ENCODE assay signal across 27 cellular contexts in the genomic region with DNA sequence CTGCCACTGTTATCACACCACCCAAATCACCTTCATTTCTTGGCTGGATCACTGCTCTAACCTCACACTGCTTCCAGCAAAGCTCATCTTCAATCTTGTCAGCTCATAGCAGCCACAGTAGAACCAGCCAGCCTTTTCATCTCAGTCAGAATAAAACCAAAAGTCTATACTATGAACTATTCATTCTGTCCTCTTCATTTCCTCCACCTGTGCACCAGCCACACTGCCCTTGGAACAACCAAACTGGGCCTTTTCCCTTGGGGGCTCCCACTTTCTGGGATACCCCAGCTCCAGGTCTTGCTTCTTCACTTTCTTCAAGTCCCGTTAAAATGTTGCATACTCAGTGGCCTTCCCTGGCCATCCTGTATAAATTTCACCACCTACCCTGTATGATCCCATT.
DNase-seq lines count a peak whose midpoint lies in the region; ATAC-seq, FAIRE-seq and TF ChIP-seq lines count a peak whose summit lies in the region.
"Had no signal": no experiment of that assay in that cellular context is flagged by ENCODE, and none has a peak within 500 bp of the region (broad histone marks: within the 10 kb centered on the region; RNA-seq: fewer than 3 reads in every experiment).

No MANE protein-coding gene starts in this region.

- DNase-seq in GM12892 (ENCODE audit: insufficient read length) (no peak), astrocyte (ENCODE audit: low read depth) (no peak), HK-2 (ENCODE audit: unreplicated experiment) (no peak), AG08395 (ENCODE audit: low spot score) (no peak), right cardiac atrium (no peak)
- DNase-seq: activated CD4-positive, alpha-beta T cell treated with anti-CD3 and anti-CD28 coated beads, Interleukin-2, amount 10 ng/mL, durations not matched to agents 24 days and 14 days; activated naive CD4-positive, alpha-beta T cell treated with anti-CD3 and anti-CD28 coated beads, Interleukin-2, amount 10 ng/mL, durations not matched to agents 7 days and 5 days; activated T-cell treated with anti-CD3 and anti-CD28 coated beads, Interleukin-2, amount 50 U/mL, for 72 hours; amniotic stem cell; colonic mucosa; COR-L47; effector memory CD4-positive, alpha-beta T cell; foreskin fibroblast; GDM1; heart right ventricle; naive B cell; NCI-H1092; NCI-H1930; stimulated activated naive B cell treated with anti-CD40 and anti-IgM and Interleukin-4, amounts not matched to agents 10 μg/mL and 1 μg/mL and 100 μg/mL, for 72 hours; T-helper 17 cell had no signal

- TF ChIP-seq CTCF in astrocyte (IDR thresholded peaks at IDR 0.05; ENCODE audit: insufficient read depth, low read depth, low read length), result no peak

- H3K4me2 ChIP-seq in astrocyte (ENCODE audit: low read length), result no peak overlapping the region

- peaks cover 20% of the 10 kb centered on the region for H3K4me1 ChIP-seq in astrocyte (ENCODE audit: insufficient read depth, low read length)
- no peaks in the 10 kb centered on the region for H3K4me1 ChIP-seq in right cardiac atrium (ENCODE audit: control insufficient read depth, insufficient read depth, low read length)
- H3K4me1 ChIP-seq: colonic mucosa, HAP-1 had no signal

- H3K9me3 Mint-ChIP-seq in astrocyte (ENCODE audit: unreplicated experiment), result peaks cover 5% of the 10 kb centered on the region
- H3K9me3 Mint-ChIP-seq: activated CD4-positive, alpha-beta T cell treated with anti-CD3 and anti-CD28 coated beads, Interleukin-2, amount 10 ng/mL, durations not matched to agents 24 days and 14 days; activated naive CD4-positive, alpha-beta T cell treated with anti-CD3 and anti-CD28 coated beads, Interleukin-2, amount 10 ng/mL, durations not matched to agents 7 days and 5 days had no signal

- H3K27ac ChIP-seq in astrocyte (ENCODE audit: low read depth, low read length) (no peak overlapping the region), right cardiac atrium (ENCODE audit: low read length) (no peak overlapping the region)
- H3K27ac ChIP-seq: colonic mucosa, suprapubic skin had no signal

- H2AFZ ChIP-seq in astrocyte (ENCODE audit: low read depth, low read length), result no peak overlapping the region

- peak overlapping the region; percentile 54 for H3K27ac Mint-ChIP-seq in astrocyte (ENCODE audit: unreplicated experiment)
- H3K27ac Mint-ChIP-seq: activated CD4-positive, alpha-beta T cell treated with anti-CD3 and anti-CD28 coated beads, Interleukin-2, amount 10 ng/mL, durations not matched to agents 24 days and 14 days; activated naive CD4-positive, alpha-beta T cell treated with anti-CD3 and anti-CD28 coated beads, Interleukin-2, amount 10 ng/mL, durations not matched to agents 7 days and 5 days; activated T-cell treated with anti-CD3 and anti-CD28 coated beads, Interleukin-2, amount 50 U/mL, for 72 hours; stimulated activated naive B cell treated with anti-CD40 and anti-IgM and Interleukin-4, amounts not matched to agents 10 μg/mL and 1 μg/mL and 100 μg/mL, for 72 hours; T-helper 17 cell had no signal

- no peak overlapping the region for H3K4me3 Mint-ChIP-seq in astrocyte (ENCODE audit: unreplicated experiment)
- H3K4me3 Mint-ChIP-seq: activated CD4-positive, alpha-beta T cell treated with anti-CD3 and anti-CD28 coated beads, Interleukin-2, amount 10 ng/mL, durations not matched to agents 24 days and 14 days; activated naive CD4-positive, alpha-beta T cell treated with anti-CD3 and anti-CD28 coated beads, Interleukin-2, amount 10 ng/mL, durations not matched to agents 7 days and 5 days; activated T-cell treated with anti-CD3 and anti-CD28 coated beads, Interleukin-2, amount 50 U/mL, for 72 hours; naive B cell; stimulated activated naive B cell treated with anti-CD40 and anti-IgM and Interleukin-4, amounts not matched to agents 10 μg/mL and 1 μg/mL and 100 μg/mL, for 72 hours; T-helper 17 cell had no signal

- no peaks in the 10 kb centered on the region for H3K36me3 Mint-ChIP-seq in astrocyte (ENCODE audit: low read depth, unreplicated experiment)
- H3K36me3 Mint-ChIP-seq: activated naive CD4-positive, alpha-beta T cell treated with anti-CD3 and anti-CD28 coated beads, Interleukin-2, amount 10 ng/mL, durations not matched to agents 7 days and 5 days; naive B cell; stimulated activated naive B cell treated with anti-CD40 and anti-IgM and Interleukin-4, amounts not matched to agents 10 μg/mL and 1 μg/mL and 100 μg/mL, for 72 hours had no signal

- TF ChIP-seq POLR2A in GM12892 (IDR thresholded peaks at IDR 0.05; ENCODE audit: low read depth, low read length), result no peak

- no peaks in the 10 kb centered on the region for H3K27me3 Mint-ChIP-seq in astrocyte (ENCODE audit: low read depth, unreplicated experiment)

- FAIRE-seq in GM12892 (lab: Jason Lieb, UNC) (peak; percentile 78), astrocyte (lab: Jason Lieb, UNC) (no peak)
- FAIRE-seq: A204.1 had no signal

- no peaks in the 10 kb centered on the region for H3K79me2 ChIP-seq in astrocyte (ENCODE audit: insufficient read depth, low read length)

- H3K9me3 ChIP-seq in astrocyte (ENCODE audit: insufficient read depth, low read depth, low read length) (no peaks in the 10 kb centered on the region), right cardiac atrium (ENCODE audit: control insufficient read depth, low read length) (no peaks in the 10 kb centered on the region)
- H3K9me3 ChIP-seq: colonic mucosa, HAP-1, suprapubic skin had no signal

- WGBS in right cardiac atrium, result 90% methylated on average over 1 of the region's 1 CpG

- H3K27me3 ChIP-seq in astrocyte (ENCODE audit: insufficient read depth, low read length), result no peaks in the 10 kb centered on the region
- no peaks in the 10 kb centered on the region for H3K27me3 ChIP-seq in right cardiac atrium (ENCODE audit: control insufficient read depth, insufficient read depth)
- H3K27me3 ChIP-seq: colonic mucosa, suprapubic skin had no signal

- no peak overlapping the region for H3K4me3 ChIP-seq in astrocyte (ENCODE audit: insufficient read depth, low read depth, low read length)
- H3K4me3 ChIP-seq in right cardiac atrium (ENCODE audit: low read length), result no peak overlapping the region
- H3K4me3 ChIP-seq: colonic mucosa, HAP-1, heart right ventricle, skin epidermis, suprapubic skin had no signal

- no peaks in the 10 kb centered on the region for H3K36me3 ChIP-seq in astrocyte (ENCODE audit: insufficient read depth, low read length)
- H3K36me3 ChIP-seq: colonic mucosa, HAP-1, heart right ventricle, suprapubic skin had no signal

- intact Hi-C loops in right cardiac atrium (cut with DNase I), result no loop called here

- peak; percentile 51 for ATAC-seq in GM21515 (IDR thresholded peaks at IDR 0.05; ENCODE audit: unreplicated experiment)
- ATAC-seq in HG02870 (IDR thresholded peaks at IDR 0.05; ENCODE audit: unreplicated experiment), result peak; percentile 54
- ATAC-seq in GM21717 (IDR thresholded peaks at IDR 0.05; ENCODE audit: unreplicated experiment), result no peak
- no peak for ATAC-seq in right cardiac atrium
- ATAC-seq: activated T-cell treated with anti-CD3 and anti-CD28 coated beads, Interleukin-2, amount 50 U/mL, for 72 hours; heart right ventricle; stimulated activated naive B cell treated with anti-CD40 and anti-IgM and Interleukin-4, amounts not matched to agents 10 μg/mL and 1 μg/mL and 100 μg/mL, for 72 hours; T-helper 17 cell had no signal

- H3K9ac ChIP-seq in astrocyte (ENCODE audit: low read length), result no peak overlapping the region

- H3K4me1 Mint-ChIP-seq in astrocyte (ENCODE audit: low read depth, unreplicated experiment), result peaks cover 29% of the 10 kb centered on the region
- H3K4me1 Mint-ChIP-seq: naive B cell, T-helper 17 cell had no signal

- no peaks in the 10 kb centered on the region for H4K20me1 ChIP-seq in astrocyte (ENCODE audit: insufficient read depth, low read length)

Comparison
In these comparisons a context has a peak if more than half of its experiments do, and no peak if none do; other contexts are left out.
1. ATAC-seq: peak in GM21515 (single experiment) and HG02870 (single experiment); none in GM21717 (single experiment) and right cardiac atrium (0 of 2).